Comparison of ENCODE assay signal across 2 cellular contexts in the genomic region with DNA sequence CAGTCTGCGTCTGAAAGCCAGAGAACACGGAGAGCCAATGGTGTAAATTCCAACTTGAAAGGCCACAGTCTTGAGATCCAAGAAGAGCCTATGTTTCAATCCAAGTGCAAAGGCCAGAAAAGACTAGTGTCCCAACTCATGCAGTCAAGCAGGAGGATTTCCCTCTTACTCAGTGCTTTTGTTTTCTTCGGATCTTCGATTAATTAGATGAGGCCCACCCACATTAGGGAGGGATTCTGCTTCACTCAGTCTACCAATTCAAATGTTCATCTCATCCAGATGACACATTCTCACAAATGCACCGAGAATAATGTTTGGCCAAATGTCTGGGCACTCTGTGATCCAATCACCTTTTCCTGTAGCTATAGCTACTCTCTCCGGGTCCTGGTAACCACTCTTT.
TF ChIP-seq lines count a peak whose summit lies in the region.

No MANE protein-coding gene starts in this region.

TF ChIP-seq in A549, 52 proteins besides CTCF, POLR2A, EP300 and RAD21 (continued from another document):
- TF ChIP-seq, protein P1, sequence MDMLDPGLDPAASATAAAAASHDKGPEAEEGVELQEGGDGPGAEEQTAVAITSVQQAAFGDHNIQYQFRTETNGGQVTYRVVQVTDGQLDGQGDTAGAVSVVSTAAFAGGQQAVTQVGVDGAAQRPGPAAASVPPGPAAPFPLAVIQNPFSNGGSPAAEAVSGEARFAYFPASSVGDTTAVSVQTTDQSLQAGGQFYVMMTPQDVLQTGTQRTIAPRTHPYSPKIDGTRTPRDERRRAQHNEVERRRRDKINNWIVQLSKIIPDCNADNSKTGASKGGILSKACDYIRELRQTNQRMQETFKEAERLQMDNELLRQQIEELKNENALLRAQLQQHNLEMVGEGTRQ (IDR thresholded peaks at IDR 0.05): no peak
- TF ChIP-seq, protein P2, sequence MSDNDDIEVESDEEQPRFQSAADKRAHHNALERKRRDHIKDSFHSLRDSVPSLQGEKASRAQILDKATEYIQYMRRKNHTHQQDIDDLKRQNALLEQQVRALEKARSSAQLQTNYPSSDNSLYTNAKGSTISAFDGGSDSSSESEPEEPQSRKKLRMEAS (IDR thresholded peaks at IDR 0.05): no peak
- TF ChIP-seq, protein P3, sequence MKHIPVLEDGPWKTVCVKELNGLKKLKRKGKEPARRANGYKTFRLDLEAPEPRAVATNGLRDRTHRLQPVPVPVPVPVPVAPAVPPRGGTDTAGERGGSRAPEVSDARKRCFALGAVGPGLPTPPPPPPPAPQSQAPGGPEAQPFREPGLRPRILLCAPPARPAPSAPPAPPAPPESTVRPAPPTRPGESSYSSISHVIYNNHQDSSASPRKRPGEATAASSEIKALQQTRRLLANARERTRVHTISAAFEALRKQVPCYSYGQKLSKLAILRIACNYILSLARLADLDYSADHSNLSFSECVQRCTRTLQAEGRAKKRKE (CRISPR knock-in tag; IDR thresholded peaks at IDR 0.05; ENCODE audit: low read depth): no peak
- TF ChIP-seq, protein P4, sequence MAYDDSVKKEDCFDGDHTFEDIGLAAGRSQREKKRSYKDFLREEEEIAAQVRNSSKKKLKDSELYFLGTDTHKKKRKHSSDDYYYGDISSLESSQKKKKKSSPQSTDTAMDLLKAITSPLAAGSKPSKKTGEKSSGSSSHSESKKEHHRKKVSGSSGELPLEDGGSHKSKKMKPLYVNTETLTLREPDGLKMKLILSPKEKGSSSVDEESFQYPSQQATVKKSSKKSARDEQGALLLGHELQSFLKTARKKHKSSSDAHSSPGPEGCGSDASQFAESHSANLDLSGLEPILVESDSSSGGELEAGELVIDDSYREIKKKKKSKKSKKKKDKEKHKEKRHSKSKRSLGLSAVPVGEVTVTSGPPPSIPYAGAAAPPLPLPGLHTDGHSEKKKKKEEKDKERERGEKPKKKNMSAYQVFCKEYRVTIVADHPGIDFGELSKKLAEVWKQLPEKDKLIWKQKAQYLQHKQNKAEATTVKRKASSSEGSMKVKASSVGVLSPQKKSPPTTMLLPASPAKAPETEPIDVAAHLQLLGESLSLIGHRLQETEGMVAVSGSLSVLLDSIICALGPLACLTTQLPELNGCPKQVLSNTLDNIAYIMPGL (CRISPR knock-in tag; IDR thresholded peaks at IDR 0.05; ENCODE audit: borderline replicate concordance): no peak
- TF ChIP-seq EHMT2 (IDR thresholded peaks at IDR 0.05; ENCODE audit: low read depth): no peak
- no peak for TF ChIP-seq SREBF2 (IDR thresholded peaks at IDR 0.05)
- no peak for TF ChIP-seq TP53 (CRISPR knock-in tag; IDR thresholded peaks at IDR 0.05)
- TF ChIP-seq CHD2 (IDR thresholded peaks at IDR 0.05; ENCODE audit: low read length, partially characterized antibody): no peak
- no peak for TF ChIP-seq MAFK (IDR thresholded peaks at IDR 0.05; ENCODE audit: partially characterized antibody)
- no peak for TF ChIP-seq HOXB5 (CRISPR knock-in tag; IDR thresholded peaks at IDR 0.05)
- no peak for TF ChIP-seq RCOR1 (IDR thresholded peaks at IDR 0.05; ENCODE audit: low read depth, low read length)
- no peak for TF ChIP-seq ESRRA (IDR thresholded peaks at IDR 0.05; ENCODE audit: borderline replicate concordance, low read length)
- no peak for TF ChIP-seq JUNB (IDR thresholded peaks at IDR 0.05)
- no peak for TF ChIP-seq MYC (IDR thresholded peaks at IDR 0.05; ENCODE audit: borderline replicate concordance, low read length)
- no peak for TF ChIP-seq HEYL (CRISPR knock-in tag; IDR thresholded peaks at IDR 0.05)
- no peak for TF ChIP-seq BHLHE40 (IDR thresholded peaks at IDR 0.05; ENCODE audit: low read depth, low read length)
- TF ChIP-seq SMC3 (IDR thresholded peaks at IDR 0.05): no peak

TF ChIP-seq in IMR-90, 13 proteins besides CTCF, POLR2A, EP300 and RAD21 (continued from another document):
- TF ChIP-seq, protein P5, sequence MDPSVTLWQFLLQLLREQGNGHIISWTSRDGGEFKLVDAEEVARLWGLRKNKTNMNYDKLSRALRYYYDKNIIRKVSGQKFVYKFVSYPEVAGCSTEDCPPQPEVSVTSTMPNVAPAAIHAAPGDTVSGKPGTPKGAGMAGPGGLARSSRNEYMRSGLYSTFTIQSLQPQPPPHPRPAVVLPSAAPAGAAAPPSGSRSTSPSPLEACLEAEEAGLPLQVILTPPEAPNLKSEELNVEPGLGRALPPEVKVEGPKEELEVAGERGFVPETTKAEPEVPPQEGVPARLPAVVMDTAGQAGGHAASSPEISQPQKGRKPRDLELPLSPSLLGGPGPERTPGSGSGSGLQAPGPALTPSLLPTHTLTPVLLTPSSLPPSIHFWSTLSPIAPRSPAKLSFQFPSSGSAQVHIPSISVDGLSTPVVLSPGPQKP (IDR thresholded peaks at IDR 0.05; ENCODE audit: borderline replicate concordance, low read depth, low read length): no peak
